ENCODE assay signal across 8 cellular contexts in genomic region chr17:65455972-65456343, GRCh38.
DNase-seq lines count a peak whose midpoint lies in the region; ATAC-seq and TF ChIP-seq lines count a peak whose summit lies in the region.

No MANE protein-coding gene starts in this region.

- no peak overlapping the region for H2AFZ ChIP-seq in osteoblast (ENCODE audit: low read length)

- intact Hi-C loops in esophagus muscularis mucosa (cut with DNase I) = loop anchor here (5.0 to 10.0 kb wide), 2 partner anchors 171 to 261 kb away; no protein-coding TSS in a partner anchor

- H3K27me3 ChIP-seq in GM06990 (replicated peaks; ENCODE audit: control insufficient read depth, insufficient read depth, low read length) (no peaks in the 10 kb centered on the region), Peyer's patch (no peaks in the 10 kb centered on the region), esophagus muscularis mucosa (no peaks in the 10 kb centered on the region), osteoblast (ENCODE audit: insufficient read depth, low read length) (peaks cover 26% of the 10 kb centered on the region)

- H3K36me3 ChIP-seq in GM06990 (ENCODE audit: control insufficient read depth, insufficient read depth, low read length) (no peaks in the 10 kb centered on the region), Peyer's patch (no peaks in the 10 kb centered on the region), esophagus muscularis mucosa (no peaks in the 10 kb centered on the region), osteoblast (ENCODE audit: insufficient read depth, low read length) (no peaks in the 10 kb centered on the region)

- ATAC-seq in HG03342 (IDR thresholded peaks at IDR 0.05; ENCODE audit: unreplicated experiment) = no peak

- H3K27ac ChIP-seq in Peyer's patch (no peak overlapping the region), esophagus muscularis mucosa (replicated peaks in 1 of 4) (peak overlapping the region; percentile 26 to 45 (median 40)), osteoblast (ENCODE audit: low read depth, low read length) (no peak overlapping the region)

- TF ChIP-seq CTCF in GM06990 (IDR thresholded peaks at IDR 0.05; ENCODE audit: insufficient read depth, low read length, poor library complexity, severe bottlenecking) (peak; percentile 25), Peyer's patch (IDR thresholded peaks at IDR 0.05) (peak in 4 of 6 experiments; percentile 18 to 41 (median 38)), esophagus muscularis mucosa (IDR thresholded peaks at IDR 0.05) (peak; percentile 42 to 53 (median 43)), osteoblast (IDR thresholded peaks at IDR 0.05; ENCODE audit: extremely low read depth, low read depth, low read length) (peak; percentile 43)

- H3K4me2 ChIP-seq in osteoblast (ENCODE audit: insufficient read depth, low read length) = no peak overlapping the region

- 50% methylated on average over 7 of the region's 7 CpGs for WGBS in esophagus muscularis mucosa

- TF ChIP-seq POLR2A in Peyer's patch (IDR thresholded peaks at IDR 0.05) = no peak
- no peak for TF ChIP-seq POLR2A in esophagus muscularis mucosa (IDR thresholded peaks at IDR 0.05; ENCODE audit: low read depth)

- no peaks in the 10 kb centered on the region for H3K79me2 ChIP-seq in osteoblast (ENCODE audit: insufficient read depth, low read length)

- peaks cover 0 to 7% (median 0%) of the 10 kb centered on the region in 4 donors for H3K4me1 ChIP-seq in Peyer's patch
- H3K4me1 ChIP-seq in esophagus muscularis mucosa = peaks cover 22 to 35% (median 28%) of the 10 kb centered on the region in 4 donors
- no peaks in the 10 kb centered on the region for H3K4me1 ChIP-seq in osteoblast (ENCODE audit: insufficient read depth, low read length)

- no peaks in the 10 kb centered on the region for H4K20me1 ChIP-seq in osteoblast (ENCODE audit: insufficient read depth, low read length)

- no peak for DNase-seq in GM06990 (ENCODE audit: extremely low read depth, insufficient read length)
- no peak for DNase-seq in Peyer's patch
- DNase-seq in esophagus muscularis mucosa (ENCODE audit: extremely low spot score) = no peak
- DNase-seq in osteoblast (ENCODE audit: insufficient read length, low spot score, missing footprints) = peak; percentile 62
- DNase-seq in SW 1271 (lab: John Stamatoyannopoulos, UW) = no peak
- no peak for DNase-seq in NOMO-1 (lab: John Stamatoyannopoulos, UW; ENCODE audit: unreplicated experiment in 2 of 2)
- no peak for DNase-seq in effector CD4-positive, alpha-beta T cell

- H3K9me3 ChIP-seq in Peyer's patch (no peaks in the 10 kb centered on the region), esophagus muscularis mucosa (no peaks in the 10 kb centered on the region), osteoblast (ENCODE audit: low read depth, low read length) (no peaks in the 10 kb centered on the region)

- no peak overlapping the region for H3K4me3 ChIP-seq in GM06990 (replicated peaks; ENCODE audit: low read depth, low read length)
- no peak overlapping the region for H3K4me3 ChIP-seq in Peyer's patch
- H3K4me3 ChIP-seq in esophagus muscularis mucosa = no peak overlapping the region
- no peak overlapping the region for H3K4me3 ChIP-seq in osteoblast (ENCODE audit: insufficient read depth, low read length)

- TF ChIP-seq EP300 in esophagus muscularis mucosa (IDR thresholded peaks at IDR 0.05) = no peak

Comparison
In these comparisons a context has a peak if more than half of its experiments do, and no peak if none do; other contexts are left out.
1. H3K27ac ChIP-seq: peak in esophagus muscularis mucosa (4 of 4); none in Peyer's patch (0 of 4) and osteoblast (single experiment).
2. Peak in every context shown above with its lines, with median percentiles within 50 percentile points of each other: CTCF ChIP-seq.